Comparison of ENCODE assay signal across 8 cellular contexts in genomic region chr1:113072141-113072756, GRCh38. TPM values are rescaled to one million over a fixed set of nuclear protein-coding genes. Genes with fewer than 3 reads are reported as not detected.
DNase-seq lines count a peak whose midpoint lies in the region; ATAC-seq and TF ChIP-seq lines count a peak whose summit lies in the region.

No MANE protein-coding gene starts in this region.

- intact Hi-C loops in colonic mucosa (cut with DNase I): loop anchor here (5.0 kb wide), 1 partner anchor 355 kb away; the partner anchor contains the start of gene PPM1J
- intact Hi-C loops in natural killer cell (cut with micrococcal nuclease): loop anchor here (2.0 to 10.0 kb wide), 5 partner anchors 117 to 693 kb away; partner anchors contain the start of genes CAPZA1, SLC16A1 and ST7L

- ATAC-seq in natural killer cell: no peak
- ATAC-seq in foreskin keratinocyte: no peak
- no peak for ATAC-seq in GM21786 (IDR thresholded peaks at IDR 0.05; ENCODE audit: unreplicated experiment)

- peak overlapping the region; percentile 73 to 95 (median 88) for H3K4me3 ChIP-seq in BLaER1 treated with 17β-estradiol and CSF1 and Interleukin-3, amounts not matched to agents 10 nM and 100 nM
- H3K4me3 ChIP-seq in KMS-11 (IDR thresholded peaks at IDR 0.05; ENCODE audit: insufficient read depth, low read depth, low read length) (no peak overlapping the region), colonic mucosa (peak overlapping the region; percentile 91)

- H3K79me2 ChIP-seq in KMS-11 (ENCODE audit: insufficient read depth, low read depth): peaks cover 17% of the 10 kb centered on the region; the same call in 1 of the 2 replicates

- peak overlapping the region; percentile 83 to 93 (median 89); a peak in 21 of 22 replicates for H3K9ac ChIP-seq in BLaER1 treated with 17β-estradiol and CSF1 and Interleukin-3, amounts not matched to agents 10 nM and 100 nM
- H3K9ac ChIP-seq in KMS-11 (no peak overlapping the region), colonic mucosa (ENCODE audit: low read depth in 2 of 2, low read length in 2 of 2) (peak overlapping the region in 1 of 2 donors; percentile 1)

- peak overlapping the region; percentile 95 to 99 for H3K27ac Mint-ChIP-seq in natural killer cell

- peak overlapping the region; percentile 97 for H3K4me3 Mint-ChIP-seq in natural killer cell

- peak overlapping the region; percentile 51 for H2AFZ ChIP-seq in KMS-11 (ENCODE audit: low read depth)

- DNase-seq in colonic mucosa: no peak
- no peak for DNase-seq in natural killer cell
- no peak for DNase-seq in foreskin keratinocyte
- DNase-seq in SK-N-DZ (ENCODE audit: low spot score): no peak
- DNase-seq in stimulated activated CD4-positive, alpha-beta T cell treated with anti-CD3 and anti-CD28 coated beads, Interleukin-1b, Interleukin-23, amount 100 ng/mL, for 48 hours: no peak

- TF ChIP-seq CTCF in KMS-11 (conservative IDR thresholded peaks at IDR 0.05; ENCODE audit: low read depth, low read length) (no peak), colonic mucosa (IDR thresholded peaks at IDR 0.05) (no peak), natural killer cell (IDR thresholded peaks at IDR 0.05) (no peak), foreskin keratinocyte (conservative IDR thresholded peaks at IDR 0.05) (no peak)

- no peaks in the 10 kb centered on the region for H3K27me3 Mint-ChIP-seq in natural killer cell (ENCODE audit: low read depth in 2 of 2)

- no peaks in the 10 kb centered on the region for H3K27me3 ChIP-seq in BLaER1 treated with 17β-estradiol and CSF1 and Interleukin-3, amounts not matched to agents 10 nM and 100 nM
- H3K27me3 ChIP-seq in KMS-11 (ENCODE audit: insufficient read depth, low read depth) (no peaks in the 10 kb centered on the region), colonic mucosa (no peaks in the 10 kb centered on the region), foreskin keratinocyte (no peaks in the 10 kb centered on the region)

- H3K4me1 ChIP-seq in BLaER1 treated with 17β-estradiol and CSF1 and Interleukin-3, amounts not matched to agents 10 nM and 100 nM: peaks cover 15 to 36% (median 27%) of the 10 kb centered on the region in 10 experiments
- H3K4me1 ChIP-seq in KMS-11 (ENCODE audit: low read depth, poor library complexity, severe bottlenecking) (peaks cover 13% of the 10 kb centered on the region), colonic mucosa (peaks cover 6% of the 10 kb centered on the region), foreskin keratinocyte (peaks cover 6% of the 10 kb centered on the region)

- peaks cover 4 to 40% (median 24%) of the 10 kb centered on the region in 11 experiments; a peak in 15 of 22 replicates for H4K20me1 ChIP-seq in BLaER1 treated with 17β-estradiol and CSF1 and Interleukin-3, amounts not matched to agents 10 nM and 100 nM
- H4K20me1 ChIP-seq in KMS-11 (ENCODE audit: insufficient read depth): no peaks in the 10 kb centered on the region

- no peaks in the 10 kb centered on the region for H3K36me3 Mint-ChIP-seq in natural killer cell

- peaks cover 19 to 37% of the 10 kb centered on the region in 2 donors for H3K4me1 Mint-ChIP-seq in natural killer cell

- H3K9me3 Mint-ChIP-seq in natural killer cell: no peaks in the 10 kb centered on the region

- H3K9me3 ChIP-seq in BLaER1 treated with 17β-estradiol and CSF1 and Interleukin-3, amounts not matched to agents 10 nM and 100 nM (replicated peaks in 1 of 11): no peaks in the 10 kb centered on the region
- H3K9me3 ChIP-seq in colonic mucosa: no peaks in the 10 kb centered on the region

- H3K4me2 ChIP-seq in BLaER1 treated with 17β-estradiol and CSF1 and Interleukin-3, amounts not matched to agents 10 nM and 100 nM: peak overlapping the region; percentile 39 to 92 (median 66)
- peak overlapping the region; percentile 31; the same call in 1 of the 2 replicates for H3K4me2 ChIP-seq in KMS-11

- H3K27ac ChIP-seq in BLaER1 treated with 17β-estradiol and CSF1 and Interleukin-3, amounts not matched to agents 10 nM and 100 nM: peak overlapping the region in 10 of 11 experiments; percentile 82 to 94 (median 87); a peak in 17 of 22 replicates
- peak overlapping the region; percentile 68; the same call in 1 of the 2 replicates for H3K27ac ChIP-seq in KMS-11
- H3K27ac ChIP-seq in colonic mucosa: peak overlapping the region; percentile 96
- no peak overlapping the region for H3K27ac ChIP-seq in foreskin keratinocyte

- peaks cover 3 to 24% (median 11%) of the 10 kb centered on the region in 11 experiments; a peak in 21 of 22 replicates for H3K36me3 ChIP-seq in BLaER1 treated with 17β-estradiol and CSF1 and Interleukin-3, amounts not matched to agents 10 nM and 100 nM
- H3K36me3 ChIP-seq in KMS-11 (ENCODE audit: insufficient read depth) (no peaks in the 10 kb centered on the region), colonic mucosa (no peaks in the 10 kb centered on the region)

RNA-seq across cellular contexts. Expression of gene LRIG2, which starts 0.7 kb away (rescaled TPM):
- total RNA-seq in colonic mucosa (10 to 100 TPM; 12.1 to 13.8 TPM), natural killer cell (10 to 100 TPM; 20.2 to 28.5 (median 23.7) TPM), foreskin keratinocyte (9.2 and 9.5 TPM in 2 replicates)
- 2.1 and 2.5 TPM in 2 replicates for polyA plus RNA-seq in foreskin keratinocyte
- polyA plus RNA-seq in SK-N-DZ (2014; cell fraction: cytosol; rRNA removed): 6.5 and 6.7 TPM in 2 replicates
- 14.6 and 14.9 TPM in 2 replicates for polyA plus RNA-seq in SK-N-DZ (2014; cell fraction: nucleus; rRNA removed)
